Comparison of ENCODE assay signal across 19 cellular contexts in the genomic region with DNA sequence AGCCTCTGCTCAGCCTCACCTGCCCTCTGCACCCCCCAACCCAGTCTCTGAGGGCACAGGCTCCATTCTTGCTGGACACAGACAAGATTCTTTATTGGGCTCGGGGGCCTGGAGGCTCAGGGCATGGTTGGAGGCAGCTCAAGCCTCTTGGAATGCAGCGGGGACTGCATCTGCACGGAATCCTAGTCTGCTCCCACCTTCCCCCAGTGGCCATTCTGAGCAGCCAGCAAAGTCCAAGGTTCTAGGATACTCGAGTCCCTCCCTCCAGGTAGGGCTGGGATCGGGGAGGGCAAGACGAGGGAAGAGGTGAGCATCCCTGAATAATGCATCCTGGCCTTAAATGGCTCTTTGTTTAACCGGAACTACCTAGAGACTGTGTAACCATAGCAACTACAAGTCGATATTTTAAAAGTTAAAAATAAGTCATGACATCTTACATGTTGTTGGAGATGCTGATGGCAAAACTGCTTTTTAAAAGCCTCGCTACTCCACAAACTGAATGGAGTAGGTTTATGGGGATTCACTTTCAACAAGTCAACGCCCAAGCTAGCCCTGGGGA. TPM values are rescaled to one million over a fixed set of nuclear protein-coding genes. Genes with fewer than 3 reads are reported as not detected.
"Had no signal": no experiment of that assay in that cellular context is flagged by ENCODE, and none has a peak within 500 bp of the region (broad histone marks: within the 10 kb centered on the region; RNA-seq: fewer than 3 reads in every experiment).

No MANE protein-coding gene starts in this region.

- H3K9me3 ChIP-seq: adrenal gland, esophagus muscularis mucosa, thyroid gland, vagina had no signal

- H3K27ac ChIP-seq: adrenal gland, esophagus muscularis mucosa, skin epidermis, thyroid gland, vagina had no signal

- H3K27me3 Mint-ChIP-seq: activated CD8-positive, alpha-beta memory T cell treated with anti-CD3 and anti-CD28 coated beads, Interleukin-2, amount 10 ng/mL, durations not matched to agents 7 days and 5 days had no signal

- H3K27ac Mint-ChIP-seq: activated CD8-positive, alpha-beta memory T cell treated with anti-CD3 and anti-CD28 coated beads, Interleukin-2, amount 10 ng/mL, durations not matched to agents 7 days and 5 days; activated naive CD4-positive, alpha-beta T cell treated with anti-CD3 and anti-CD28 coated beads, Interleukin-2, amount 50 U/mL, for 24 hours; activated T-cell treated with anti-CD3 and anti-CD28 coated beads, Interleukin-2, amount 50 U/mL, for 24 hours; natural killer cell treated with Interleukin-12 subunit alpha and Interleukin-12 subunit beta and Interleukin-15 and Interleukin-18, amount 100 ng/mL, for 72 hours; stimulated activated naive B cell treated with anti-CD40 and anti-IgM and Interleukin-4, amounts not matched to agents 10 μg/mL and 1 μg/mL and 100 μg/mL, for 72 hours had no signal

- H3K36me3 ChIP-seq: adrenal gland, esophagus muscularis mucosa, thyroid gland, vagina had no signal

- H3K36me3 Mint-ChIP-seq: activated CD8-positive, alpha-beta memory T cell treated with anti-CD3 and anti-CD28 coated beads, Interleukin-2, amount 10 ng/mL, durations not matched to agents 7 days and 5 days; activated naive CD4-positive, alpha-beta T cell treated with anti-CD3 and anti-CD28 coated beads, Interleukin-2, amount 50 U/mL, for 24 hours; natural killer cell treated with Interleukin-12 subunit alpha and Interleukin-12 subunit beta and Interleukin-15 and Interleukin-18, amount 100 ng/mL, for 72 hours; stimulated activated naive B cell treated with anti-CD40 and anti-IgM and Interleukin-4, amounts not matched to agents 10 μg/mL and 1 μg/mL and 100 μg/mL, for 72 hours had no signal

- H3K4me1 ChIP-seq: adrenal gland, esophagus muscularis mucosa, thyroid gland, vagina had no signal

- ATAC-seq: activated CD8-positive, alpha-beta memory T cell treated with anti-CD3 and anti-CD28 coated beads, Interleukin-2, amount 10 ng/mL, durations not matched to agents 7 days and 5 days; natural killer cell treated with Interleukin-12 subunit alpha and Interleukin-12 subunit beta and Interleukin-15 and Interleukin-18, amount 100 ng/mL, for 72 hours; stimulated activated naive B cell treated with anti-CD40 and anti-IgM and Interleukin-4, amounts not matched to agents 10 μg/mL and 1 μg/mL and 100 μg/mL, for 72 hours had no signal

- H3K27me3 ChIP-seq: adrenal gland, thyroid gland, vagina had no signal

- DNase-seq: activated CD4-positive, alpha-beta T cell treated with anti-CD3 and anti-CD28 coated beads for 1 hour; activated CD4-positive, alpha-beta T cell treated with anti-CD3 and anti-CD28 coated beads, Interleukin-2, amount 50 U/mL, for 4 hours; activated CD8-positive, alpha-beta memory T cell treated with anti-CD3 and anti-CD28 coated beads, Interleukin-2, amount 10 ng/mL, durations not matched to agents 7 days and 5 days; activated effector memory CD4-positive, alpha-beta T cell treated with Interleukin-2 at 50 U/mL for 16 hours; activated T-cell treated with anti-CD3 and anti-CD28 coated beads, Interleukin-2, amount 50 U/mL, for 24 hours; adrenal gland; kidney glomerular epithelial cell; retina; stimulated activated CD4-positive, alpha-beta T cell treated with anti-CD3 and anti-CD28 coated beads, Interleukin-15, amount 100 ng/mL, for 24 hours; stimulated activated CD4-positive, alpha-beta T cell treated with anti-CD3 and anti-CD28 coated beads, Interleukin-4, amount 100 ng/mL, for 1 hour; stimulated activated naive B cell treated with anti-CD40 and anti-IgM and Interleukin-4, amounts not matched to agents 10 μg/mL and 1 μg/mL and 100 μg/mL, for 72 hours; T1000; thyroid gland had no signal

- H3K4me3 Mint-ChIP-seq: activated CD8-positive, alpha-beta memory T cell treated with anti-CD3 and anti-CD28 coated beads, Interleukin-2, amount 10 ng/mL, durations not matched to agents 7 days and 5 days; activated naive CD4-positive, alpha-beta T cell treated with anti-CD3 and anti-CD28 coated beads, Interleukin-2, amount 50 U/mL, for 24 hours; activated T-cell treated with anti-CD3 and anti-CD28 coated beads, Interleukin-2, amount 50 U/mL, for 24 hours; natural killer cell treated with Interleukin-12 subunit alpha and Interleukin-12 subunit beta and Interleukin-15 and Interleukin-18, amount 100 ng/mL, for 72 hours; stimulated activated naive B cell treated with anti-CD40 and anti-IgM and Interleukin-4, amounts not matched to agents 10 μg/mL and 1 μg/mL and 100 μg/mL, for 72 hours had no signal

- H3K4me3 ChIP-seq: adrenal gland, esophagus muscularis mucosa, skin epidermis, thyroid gland, vagina had no signal

- H3K9me3 Mint-ChIP-seq: activated naive CD4-positive, alpha-beta T cell treated with anti-CD3 and anti-CD28 coated beads, Interleukin-2, amount 50 U/mL, for 24 hours; activated T-cell treated with anti-CD3 and anti-CD28 coated beads, Interleukin-2, amount 50 U/mL, for 24 hours; natural killer cell treated with Interleukin-12 subunit alpha and Interleukin-12 subunit beta and Interleukin-15 and Interleukin-18, amount 100 ng/mL, for 72 hours; stimulated activated naive B cell treated with anti-CD40 and anti-IgM and Interleukin-4, amounts not matched to agents 10 μg/mL and 1 μg/mL and 100 μg/mL, for 72 hours had no signal

RNA-seq across cellular contexts. Expression of a gene that starts 10.7 kb away (rescaled TPM):
- total RNA-seq: liver; natural killer cell treated with Interleukin-12 subunit alpha and Interleukin-12 subunit beta and Interleukin-15 and Interleukin-18, amount 100 ng/mL, for 72 hours; vagina had no signal

RNA-seq across cellular contexts. Expression of a gene that starts 54.9 kb away (rescaled TPM):
- total RNA-seq: activated CD8-positive, alpha-beta memory T cell treated with anti-CD3 and anti-CD28 coated beads, Interleukin-2, amount 10 ng/mL, durations not matched to agents 7 days and 5 days; liver; natural killer cell treated with Interleukin-12 subunit alpha and Interleukin-12 subunit beta and Interleukin-15 and Interleukin-18, amount 100 ng/mL, for 72 hours had no signal
- polyA plus RNA-seq: liver had no signal
